In genomic region chr20:59787186-59787890, GRCh38 we compare ENCODE assay signal across 24 cellular contexts.
DNase-seq lines count a peak whose midpoint lies in the region; ATAC-seq, FAIRE-seq and TF ChIP-seq lines count a peak whose summit lies in the region.
"Had no signal": no experiment of that assay in that cellular context is flagged by ENCODE, and none has a peak within 500 bp of the region (broad histone marks: within the 10 kb centered on the region; RNA-seq: fewer than 3 reads in every experiment).

No MANE protein-coding gene starts in this region.

- H3K4me3 Mint-ChIP-seq in natural killer cell = no peak overlapping the region
- H3K4me3 Mint-ChIP-seq in natural killer cell treated with Interleukin-12 subunit alpha and Interleukin-12 subunit beta and Interleukin-15 and Interleukin-18, amount 100 ng/mL, for 72 hours = no peak overlapping the region
- peak overlapping the region; percentile 23 for H3K4me3 Mint-ChIP-seq in glutamatergic neuron (ENCODE audit: unreplicated experiment)
- H3K4me3 Mint-ChIP-seq in activated T-helper 1 cell treated with anti-CD3 and anti-CD28 coated beads, Interleukin-12 subunit alpha, Interleukin-12 subunit beta, Interleukin-2, Interleukin-4 antibody, amounts not matched to agents 30 ng/mL and 10 ng/mL and 1 ng/mL, durations not matched to agents 14 hours and 24 hours and 36 hours = no peak overlapping the region
- H3K4me3 Mint-ChIP-seq: activated CD4-positive, alpha-beta T cell treated with anti-CD3 and anti-CD28 coated beads for 36 hours; activated CD8-positive, alpha-beta T cell treated with anti-CD3 and anti-CD28 coated beads for 36 hours; activated naive CD8-positive, alpha-beta T cell treated with anti-CD3 and anti-CD28 coated beads for 36 hours; mesothelial cell of epicardium had no signal

- no peaks in the 10 kb centered on the region for H3K9me3 Mint-ChIP-seq in natural killer cell
- H3K9me3 Mint-ChIP-seq in natural killer cell treated with Interleukin-12 subunit alpha and Interleukin-12 subunit beta and Interleukin-15 and Interleukin-18, amount 100 ng/mL, for 72 hours = no peaks in the 10 kb centered on the region
- peaks cover 15% of the 10 kb centered on the region for H3K9me3 Mint-ChIP-seq in glutamatergic neuron (ENCODE audit: unreplicated experiment)
- H3K9me3 Mint-ChIP-seq in activated T-helper 1 cell treated with anti-CD3 and anti-CD28 coated beads, Interleukin-12 subunit alpha, Interleukin-12 subunit beta, Interleukin-2, Interleukin-4 antibody, amounts not matched to agents 30 ng/mL and 10 ng/mL and 1 ng/mL, durations not matched to agents 14 hours and 24 hours and 36 hours = no peaks in the 10 kb centered on the region

- H3K36me3 Mint-ChIP-seq in natural killer cell = no peaks in the 10 kb centered on the region
- H3K36me3 Mint-ChIP-seq in natural killer cell treated with Interleukin-12 subunit alpha and Interleukin-12 subunit beta and Interleukin-15 and Interleukin-18, amount 100 ng/mL, for 72 hours = no peaks in the 10 kb centered on the region
- peaks cover 28% of the 10 kb centered on the region for H3K36me3 Mint-ChIP-seq in glutamatergic neuron (ENCODE audit: unreplicated experiment)
- H3K36me3 Mint-ChIP-seq in activated T-helper 1 cell treated with anti-CD3 and anti-CD28 coated beads, Interleukin-12 subunit alpha, Interleukin-12 subunit beta, Interleukin-2, Interleukin-4 antibody, amounts not matched to agents 30 ng/mL and 10 ng/mL and 1 ng/mL, durations not matched to agents 14 hours and 24 hours and 36 hours (ENCODE audit: low read depth) = no peaks in the 10 kb centered on the region
- H3K36me3 Mint-ChIP-seq: activated naive CD8-positive, alpha-beta T cell treated with anti-CD3 and anti-CD28 coated beads for 36 hours; mesothelial cell of epicardium had no signal

- H3K27me3 Mint-ChIP-seq in natural killer cell (ENCODE audit: low read depth in 2 of 2) = peaks cover 11 to 25% of the 10 kb centered on the region in 2 donors
- H3K27me3 Mint-ChIP-seq in natural killer cell treated with Interleukin-12 subunit alpha and Interleukin-12 subunit beta and Interleukin-15 and Interleukin-18, amount 100 ng/mL, for 72 hours = peaks cover 5 to 30% of the 10 kb centered on the region in 2 donors
- peaks cover 17% of the 10 kb centered on the region for H3K27me3 Mint-ChIP-seq in glutamatergic neuron (ENCODE audit: unreplicated experiment)
- no peaks in the 10 kb centered on the region for H3K27me3 Mint-ChIP-seq in activated T-helper 1 cell treated with anti-CD3 and anti-CD28 coated beads, Interleukin-12 subunit alpha, Interleukin-12 subunit beta, Interleukin-2, Interleukin-4 antibody, amounts not matched to agents 30 ng/mL and 10 ng/mL and 1 ng/mL, durations not matched to agents 14 hours and 24 hours and 36 hours (ENCODE audit: insufficient read depth)
- H3K27me3 Mint-ChIP-seq: activated CD8-positive, alpha-beta T cell treated with anti-CD3 and anti-CD28 coated beads for 36 hours had no signal

- no peaks in the 10 kb centered on the region for H3K4me1 Mint-ChIP-seq in natural killer cell
- H3K4me1 Mint-ChIP-seq in natural killer cell treated with Interleukin-12 subunit alpha and Interleukin-12 subunit beta and Interleukin-15 and Interleukin-18, amount 100 ng/mL, for 72 hours (ENCODE audit: low read depth in 2 of 2) = no peaks in the 10 kb centered on the region
- peaks cover 34% of the 10 kb centered on the region for H3K4me1 Mint-ChIP-seq in glutamatergic neuron (ENCODE audit: low read depth, unreplicated experiment)
- H3K4me1 Mint-ChIP-seq in activated T-helper 1 cell treated with anti-CD3 and anti-CD28 coated beads, Interleukin-12 subunit alpha, Interleukin-12 subunit beta, Interleukin-2, Interleukin-4 antibody, amounts not matched to agents 30 ng/mL and 10 ng/mL and 1 ng/mL, durations not matched to agents 14 hours and 24 hours and 36 hours (ENCODE audit: low read depth) = no peaks in the 10 kb centered on the region
- H3K4me1 Mint-ChIP-seq: activated CD4-positive, alpha-beta T cell treated with anti-CD3 and anti-CD28 coated beads for 36 hours; activated naive CD8-positive, alpha-beta T cell treated with anti-CD3 and anti-CD28 coated beads for 36 hours; mesothelial cell of epicardium had no signal

- no peak for FAIRE-seq in frontal cortex (lab: Jason Lieb, UNC)
- FAIRE-seq: GM19239, H1, HepG2, kidney had no signal

- no peak for TF ChIP-seq CTCF in natural killer cell (IDR thresholded peaks at IDR 0.05)
- TF ChIP-seq CTCF in glutamatergic neuron (IDR thresholded peaks at IDR 0.05; ENCODE audit: partially characterized antibody, unreplicated experiment) = no peak

- H3K27ac Mint-ChIP-seq in natural killer cell = no peak overlapping the region
- no peak overlapping the region for H3K27ac Mint-ChIP-seq in natural killer cell treated with Interleukin-12 subunit alpha and Interleukin-12 subunit beta and Interleukin-15 and Interleukin-18, amount 100 ng/mL, for 72 hours
- no peak overlapping the region for H3K27ac Mint-ChIP-seq in glutamatergic neuron (ENCODE audit: unreplicated experiment)
- no peak overlapping the region for H3K27ac Mint-ChIP-seq in activated T-helper 1 cell treated with anti-CD3 and anti-CD28 coated beads, Interleukin-12 subunit alpha, Interleukin-12 subunit beta, Interleukin-2, Interleukin-4 antibody, amounts not matched to agents 30 ng/mL and 10 ng/mL and 1 ng/mL, durations not matched to agents 14 hours and 24 hours and 36 hours
- H3K27ac Mint-ChIP-seq: activated CD4-positive, alpha-beta T cell treated with anti-CD3 and anti-CD28 coated beads for 36 hours; activated CD8-positive, alpha-beta T cell treated with anti-CD3 and anti-CD28 coated beads for 36 hours; activated naive CD8-positive, alpha-beta T cell treated with anti-CD3 and anti-CD28 coated beads for 36 hours; mesothelial cell of epicardium had no signal

- no peak for ATAC-seq in natural killer cell
- no peak for ATAC-seq in natural killer cell treated with Interleukin-12 subunit alpha and Interleukin-12 subunit beta and Interleukin-15 and Interleukin-18, amount 100 ng/mL, for 72 hours
- ATAC-seq in HG02623 (IDR thresholded peaks at IDR 0.05; ENCODE audit: unreplicated experiment) = no peak
- ATAC-seq: activated CD4-positive, alpha-beta T cell treated with anti-CD3 and anti-CD28 coated beads for 36 hours; activated CD8-positive, alpha-beta T cell treated with anti-CD3 and anti-CD28 coated beads for 36 hours; HepG2; psoas muscle; SK-N-SH treated with all-trans-retinoic acid at 6 μM for 48 hours had no signal

- DNase-seq in natural killer cell = peak; percentile 12
- DNase-seq in natural killer cell treated with Interleukin-12 subunit alpha and Interleukin-12 subunit beta and Interleukin-15 and Interleukin-18, amount 100 ng/mL, for 72 hours (ENCODE audit: low spot score) = no peak
- DNase-seq in NOMO-1 treated with dmso at 0.1 percent for 144 hours (lab: John Stamatoyannopoulos, UW; ENCODE audit: unreplicated experiment) = peak; percentile 53
- DNase-seq in glutamatergic neuron = no peak
- DNase-seq in activated T-helper 1 cell treated with anti-CD3 and anti-CD28 coated beads, Interleukin-12 subunit alpha, Interleukin-12 subunit beta, Interleukin-2, Interleukin-4 antibody, amounts not matched to agents 30 ng/mL and 10 ng/mL and 1 ng/mL, durations not matched to agents 14 hours and 24 hours and 36 hours (ENCODE audit: low spot score) = no peak
- no peak for DNase-seq in NCI-H82 treated with DMSO at 0.1 percent for 48 hours (lab: John Stamatoyannopoulos, UW; ENCODE audit: unreplicated experiment)
- DNase-seq in frontal cortex (ENCODE audit: low spot score in 2 of 2) = no peak
- DNase-seq: activated CD4-positive, alpha-beta T cell treated with anti-CD3 and anti-CD28 coated beads for 36 hours; activated CD8-positive, alpha-beta T cell treated with anti-CD3 and anti-CD28 coated beads for 36 hours; activated gamma-delta T cell; activated naive CD8-positive, alpha-beta T cell treated with anti-CD3 and anti-CD28 coated beads for 36 hours; kidney; NCI-H2107; psoas muscle; sigmoid colon; stimulated activated CD4-positive, alpha-beta T cell treated with anti-CD3 and anti-CD28 coated beads, Interleukin-12 subunit alpha, Interleukin-12 subunit beta, amount 100 ng/mL, for 4 hours; stimulated activated CD4-positive, alpha-beta T cell treated with anti-CD3 and anti-CD28 coated beads, Interleukin-4, amount 100 ng/mL, for 1 hour; T-helper 2 cell had no signal

- intact Hi-C loops in natural killer cell (cut with micrococcal nuclease) = no loop called here
- intact Hi-C loops in activated T-helper 1 cell treated with anti-CD3 and anti-CD28 coated beads, Interleukin-12 subunit alpha, Interleukin-12 subunit beta, Interleukin-2, Interleukin-4 antibody, amounts not matched to agents 30 ng/mL and 10 ng/mL and 1 ng/mL, durations not matched to agents 14 hours and 24 hours and 36 hours (cut with micrococcal nuclease) = no loop called here

Comparison
In these comparisons a context has a peak if more than half of its experiments do, and no peak if none do; other contexts are left out.
1. DNase-seq: peak in natural killer cell (single experiment) and NOMO-1 treated with dmso at 0.1 percent for 144 hours (single experiment); none in natural killer cell treated with Interleukin-12 subunit alpha and Interleukin-12 subunit beta and Interleukin-15 and Interleukin-18, amount 100 ng/mL, for 72 hours (single experiment), glutamatergic neuron (single experiment), activated T-helper 1 cell treated with anti-CD3 and anti-CD28 coated beads, Interleukin-12 subunit alpha, Interleukin-12 subunit beta, Interleukin-2, Interleukin-4 antibody, amounts not matched to agents 30 ng/mL and 10 ng/mL and 1 ng/mL, durations not matched to agents 14 hours and 24 hours and 36 hours (single experiment), NCI-H82 treated with DMSO at 0.1 percent for 48 hours (single experiment) and frontal cortex (0 of 2).